8 cellular contexts compared by ENCODE assay signal in genomic region chr20:32357869-32358631, GRCh38. TPM values are rescaled to one million over a fixed set of nuclear protein-coding genes. Genes with fewer than 3 reads are reported as not detected.
DNase-seq lines count a peak whose midpoint lies in the region; ATAC-seq and TF ChIP-seq lines count a peak whose summit lies in the region.

Gene ASXL1, plus strand, starts transcription at chr20:32358331. Its CDS starts 445 bp downstream, at chr20:32358776.

- H3K4me1 ChIP-seq in osteoblast (ENCODE audit: insufficient read depth, low read length) (peaks cover 57% of the 10 kb centered on the region), thoracic aorta (ENCODE audit: control insufficient read depth in 1 of 2, low read depth in 2 of 2) (peaks cover 25 to 46% of the 10 kb centered on the region in 2 donors)

- H3K36me3 Mint-ChIP-seq in activated naive CD8-positive, alpha-beta T cell, result peaks cover 6% of the 10 kb centered on the region

- TF ChIP-seq CTCF in GM10248 (IDR thresholded peaks at IDR 0.05; ENCODE audit: control extremely low read depth, extremely low read depth, low read depth, missing control alignments) (no peak), osteoblast (IDR thresholded peaks at IDR 0.05; ENCODE audit: extremely low read depth, low read depth, low read length) (no peak), thoracic aorta (IDR thresholded peaks at IDR 0.05) (no peak)

- H3K4me1 Mint-ChIP-seq in activated naive CD8-positive, alpha-beta T cell (ENCODE audit: low read depth), result peaks cover 56% of the 10 kb centered on the region

- H3K9me3 ChIP-seq in osteoblast (ENCODE audit: low read depth, low read length), result no peaks in the 10 kb centered on the region
- H3K9me3 ChIP-seq in thoracic aorta, result no peaks in the 10 kb centered on the region

- peak within 1 kb of the TSS; percentile 82 for H2AFZ ChIP-seq in osteoblast (ENCODE audit: low read length)

- DNase-seq in GM10248 (ENCODE audit: extremely low spot score) (peak; percentile 91), NCI-H1105 (lab: John Stamatoyannopoulos, UW) (peak; percentile 98), SKM-1 treated with dmso at 0.1 percent for 144 hours (lab: John Stamatoyannopoulos, UW; ENCODE audit: unreplicated experiment) (peak; percentile 97), glomerular visceral epithelial cell (ENCODE audit: extremely low spot score) (peak; percentile 99), osteoblast (ENCODE audit: insufficient read length, low spot score, missing footprints) (peak; percentile 97), thoracic aorta (ENCODE audit: low spot score) (peak; percentile 88)

- peaks cover 28% of the 10 kb centered on the region for H4K20me1 ChIP-seq in osteoblast (ENCODE audit: insufficient read depth, low read length)

- peak within 1 kb of the TSS; percentile 94 for H3K27ac ChIP-seq in osteoblast (ENCODE audit: low read depth, low read length)
- H3K27ac ChIP-seq in thoracic aorta, result peak within 1 kb of the TSS; percentile 94 to 97

- H3K36me3 ChIP-seq in osteoblast (ENCODE audit: insufficient read depth, low read length) (no peaks in the 10 kb centered on the region), thoracic aorta (no peaks in the 10 kb centered on the region)

- peak within 1 kb of the TSS; percentile 97 for H3K4me2 ChIP-seq in osteoblast (ENCODE audit: insufficient read depth, low read length)

- peaks cover 43% of the 10 kb centered on the region for H3K79me2 ChIP-seq in osteoblast (ENCODE audit: insufficient read depth, low read length)

- peak within 1 kb of the TSS; percentile 99 for H3K27ac Mint-ChIP-seq in activated naive CD8-positive, alpha-beta T cell

- no peaks in the 10 kb centered on the region for H3K9me3 Mint-ChIP-seq in activated naive CD8-positive, alpha-beta T cell (ENCODE audit: low read depth)

- H3K4me3 ChIP-seq in osteoblast (ENCODE audit: insufficient read depth, low read length) (peak within 1 kb of the TSS; percentile 90), thoracic aorta (peak within 1 kb of the TSS; percentile 95)

- no peaks in the 10 kb centered on the region for H3K27me3 Mint-ChIP-seq in activated naive CD8-positive, alpha-beta T cell

- CTCF ChIA-PET in GM10248 (lab: Yijun Ruan, JAX), result interaction anchor here (0.7 to 2.3 kb wide), 2 partner anchors 13 to 19 kb away, joined by 3 to 7 read pairs; no protein-coding TSS in a partner anchor

- POLR2A ChIA-PET in GM10248 (lab: Yijun Ruan, JAX), result interaction anchor here (0.5 to 1.0 kb wide), 4 partner anchors 13 to 72 kb away, joined by 3 to 8 read pairs (median 6); no protein-coding TSS in a partner anchor

- ATAC-seq in HG02610 (IDR thresholded peaks at IDR 0.05; ENCODE audit: unreplicated experiment) (peak; percentile 71), thoracic aorta (ENCODE audit: insufficient number of reproducible peaks, low FRiP score, low read depth) (peak; percentile 87)

- H3K4me3 Mint-ChIP-seq in activated naive CD8-positive, alpha-beta T cell, result peak within 1 kb of the TSS; percentile 96

- H3K27me3 ChIP-seq in osteoblast (ENCODE audit: insufficient read depth, low read length), result no peaks in the 10 kb centered on the region
- H3K27me3 ChIP-seq in thoracic aorta (replicated peaks; ENCODE audit: insufficient read depth), result no peaks in the 10 kb centered on the region

RNA-seq across cellular contexts. Expression of gene ASXL1, which starts in this region (rescaled TPM):
- total RNA-seq in osteoblast (64.2 and 68.8 TPM in 2 replicates), thoracic aorta (100 to 1,000 TPM in 1 of 2 donors, 10 to 100 TPM in 1; 74.5 to 135 TPM)

Comparison
In these comparisons a context has a peak if more than half of its experiments do, and no peak if none do; other contexts are left out.
1. Peak in every context shown above with its lines: DNase-seq, ATAC-seq, H3K4me3 ChIP-seq and H3K27ac ChIP-seq.